ENCODE assay signal across 11 cellular contexts in the genomic region with DNA sequence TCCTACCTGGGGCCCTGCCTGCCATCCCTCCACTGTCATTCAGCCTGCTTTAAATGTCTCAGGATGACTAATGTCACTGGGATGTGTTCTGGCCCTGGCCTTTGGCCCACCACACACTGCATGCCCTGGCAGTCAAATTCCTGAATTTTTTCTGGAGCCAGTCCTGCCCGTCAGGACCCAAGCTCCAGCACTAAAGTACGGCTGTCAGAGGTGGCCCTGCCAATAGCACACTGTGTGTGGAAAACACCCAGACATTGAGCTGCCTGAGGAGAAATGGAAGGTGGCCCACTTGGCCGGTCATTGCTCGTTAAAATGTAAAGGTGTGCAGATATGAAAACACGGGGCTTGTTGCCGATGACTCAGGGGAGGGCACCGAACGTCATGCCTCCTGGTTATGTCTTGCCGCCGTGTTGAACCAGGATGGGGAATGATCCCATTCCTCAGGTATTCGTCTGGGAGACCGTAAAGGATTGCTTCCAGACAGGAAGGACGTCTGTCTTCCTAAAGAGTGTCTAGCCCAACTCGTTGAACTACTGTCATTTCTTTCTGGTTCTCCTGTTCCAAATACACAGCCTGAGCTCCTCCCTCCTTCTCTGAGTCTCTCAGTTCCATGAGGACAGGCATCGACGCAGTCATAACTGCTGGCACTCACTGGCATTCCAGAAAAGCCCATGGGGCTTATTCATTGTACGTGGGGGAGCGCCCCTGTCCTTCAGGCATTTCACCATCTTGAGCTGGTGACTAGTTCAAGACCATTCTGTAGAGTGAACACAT. TPM values are rescaled to one million over a fixed set of nuclear protein-coding genes. Genes with fewer than 3 reads are reported as not detected.
DNase-seq lines count a peak whose midpoint lies in the region; ATAC-seq, FAIRE-seq and TF ChIP-seq lines count a peak whose summit lies in the region.
"Had no signal": no experiment of that assay in that cellular context is flagged by ENCODE, and none has a peak within 500 bp of the region (broad histone marks: within the 10 kb centered on the region; RNA-seq: fewer than 3 reads in every experiment).

No MANE protein-coding gene starts in this region.

- TF ChIP-seq POLR2A in HepG2 (IDR thresholded peaks at IDR 0.05; ENCODE audit: insufficient read depth in 1 of 2, low read depth in 2 of 2, low read length in 2 of 2) = no peak

- ATAC-seq in HepG2 (peak; percentile 46), thoracic aorta (ENCODE audit: insufficient number of reproducible peaks, low FRiP score, low read depth) (peak; percentile 88), HG02798 (IDR thresholded peaks at IDR 0.05; ENCODE audit: poor library complexity, unreplicated experiment) (no peak), HG02763 (IDR thresholded peaks at IDR 0.05; ENCODE audit: unreplicated experiment) (no peak), GM19395 (IDR thresholded peaks at IDR 0.05; ENCODE audit: unreplicated experiment) (no peak), HG02870 (IDR thresholded peaks at IDR 0.05; ENCODE audit: unreplicated experiment) (no peak)
- ATAC-seq: activated T-cell treated with anti-CD3 and anti-CD28 coated beads, Interleukin-2, amount 50 U/mL, for 72 hours had no signal

- H2AFZ ChIP-seq in HepG2 (ENCODE audit: low read length) = no peak overlapping the region

- H3K27me3 ChIP-seq in HepG2 (ENCODE audit: control insufficient read depth in 1 of 2, insufficient read depth in 2 of 2, low read length in 2 of 2) = peaks cover 2 to 41% of the 10 kb centered on the region in 2 experiments; a peak in 2 of 5 replicates
- H3K27me3 ChIP-seq in thoracic aorta (replicated peaks; ENCODE audit: insufficient read depth) = no peaks in the 10 kb centered on the region

- H3K36me3 ChIP-seq in HepG2 (replicated peaks in 1 of 2; ENCODE audit: control insufficient read depth in 1 of 2, insufficient read depth in 2 of 2, low read length in 2 of 2) = no peaks in the 10 kb centered on the region
- H3K36me3 ChIP-seq in thoracic aorta = peaks cover 6% of the 10 kb centered on the region

- CTCF ChIA-PET in HepG2 (lab: Yijun Ruan, JAX; ENCODE audit: low intra/inter-chr PET ratio, low total read pairs) = no interaction called here

- peak; percentile 94 for DNase-seq in HT1080 (ENCODE audit: low read depth)
- DNase-seq in coronary artery (ENCODE audit: low spot score) = peak; percentile 96
- peak; percentile 7 for DNase-seq in HepG2 (ENCODE audit: low spot score)
- peak; percentile 72 for DNase-seq in thoracic aorta (ENCODE audit: low spot score)
- DNase-seq: activated T-cell treated with anti-CD3 and anti-CD28 coated beads, Interleukin-2, amount 50 U/mL, for 72 hours; Karpas-422 had no signal

- H3K9me3 ChIP-seq in HepG2 (ENCODE audit: low read length) (no peaks in the 10 kb centered on the region), thoracic aorta (no peaks in the 10 kb centered on the region)

- intact Hi-C loops in HepG2 (cut with micrococcal nuclease; ENCODE audit: unreplicated experiment) = no loop called here

- H3K27ac ChIP-seq in coronary artery = peak overlapping the region; percentile 89 to 96
- no peak overlapping the region for H3K27ac ChIP-seq in HepG2 (ENCODE audit: extremely low read length, insufficient read depth, low read length)
- peak overlapping the region; percentile 96 for H3K27ac ChIP-seq in thoracic aorta

- no peak overlapping the region for H3K9ac ChIP-seq in HepG2 (ENCODE audit: insufficient read depth, low read depth, low read length)

- BruUV-seq in HepG2 (replicated peaks; lab: Mats Ljungman, UMichigan) = no TSS peak

- TF ChIP-seq EP300 in HepG2 (IDR thresholded peaks at IDR 0.05; ENCODE audit: low read depth in 2 of 2, low read length in 2 of 2) (no peak), HepG2 (CRISPR knock-in tag; IDR thresholded peaks at IDR 0.05; ENCODE audit: borderline replicate concordance) (no peak)

- H3K4me3 ChIP-seq in coronary artery (peak overlapping the region; percentile 54), HepG2 (replicated peaks in 1 of 3; ENCODE audit: insufficient read depth in 1 of 3, low read depth in 2 of 3, low read length in 3 of 3) (no peak overlapping the region), thoracic aorta (peak overlapping the region; percentile 47)

- H3K4me1 ChIP-seq in HepG2 (ENCODE audit: insufficient read depth, low read length) (no peaks in the 10 kb centered on the region), thoracic aorta (ENCODE audit: control insufficient read depth in 1 of 2, low read depth in 2 of 2) (peaks cover 22 to 89% of the 10 kb centered on the region in 2 donors)

- POLR2A ChIA-PET in HepG2 (lab: Yijun Ruan, JAX) = no interaction called here

- TF ChIP-seq CTCF in coronary artery (IDR thresholded peaks at IDR 0.05) = no peak
- no peak for TF ChIP-seq CTCF in HepG2 (CRISPR knock-in tag; IDR thresholded peaks at IDR 0.05)
- no peak for TF ChIP-seq CTCF in thoracic aorta (IDR thresholded peaks at IDR 0.05)

- no peaks in the 10 kb centered on the region for H3K79me2 ChIP-seq in HepG2 (ENCODE audit: insufficient read depth, low read length)

- TF ChIP-seq RAD21 in HepG2 (CRISPR knock-in tag; IDR thresholded peaks at IDR 0.05) = no peak

- H3K4me2 ChIP-seq in HepG2 (ENCODE audit: low read depth, low read length) = no peak overlapping the region

- no peak for FAIRE-seq in HepG2 (lab: Jason Lieb, UNC)
- FAIRE-seq: small intestine had no signal

- in situ Hi-C loops in HepG2 (cut with HindIII; ENCODE audit: extremely low pct_ligation_motif_present, low pct_unique_long_range_greater_than_20kb) = no loop called here

- H4K20me1 ChIP-seq in HepG2 (ENCODE audit: insufficient read depth, low read length) = no peaks in the 10 kb centered on the region

- 27% methylated on average over 9 of the region's 18 CpGs for WGBS in HepG2 (ENCODE audit: low lambda C conversion rate)

TF ChIP-seq in HepG2, 621 proteins besides CTCF, POLR2A, EP300 and RAD21 (continues in another document):
- no peak for TF ChIP-seq THAP11 (CRISPR knock-in tag; IDR thresholded peaks at IDR 0.05)

RNA-seq across cellular contexts. Expression of gene COL4A2, which starts 40.6 kb away (rescaled TPM):
- total RNA-seq in HT1080 (2014; rRNA removed; shearing (Covaris generic)) = 219 and 244 TPM in 2 replicates
- 93.0 and 97.2 TPM in 2 replicates for polyA plus RNA-seq in HT1080 (2015; cell fraction: cytosol; rRNA removed)
- polyA plus RNA-seq in HT1080 (2015; cell fraction: nucleus; rRNA removed) = 1,050 and 1,175 TPM in 2 replicates
- 0.15 and 0.22 TPM in 2 replicates for total RNA-seq in HepG2 (2016; rRNA removed; fragmentation: Illumina TruSeq; extraction: Trizol)
- total RNA-seq in HepG2 (2016; cell fraction: cytosol; rRNA removed; fragmentation: Illumina TruSeq; extraction: Trizol; ENCODE audit: low read depth) = not detected in 2 replicates
- total RNA-seq in HepG2 (2016; cell fraction: insoluble cytoplasmic fraction; rRNA removed; fragmentation: Illumina TruSeq; extraction: Trizol) = 0.15 and 0.35 TPM in 2 replicates
- not detected in 2 replicates for total RNA-seq in HepG2 (2016; cell fraction: membrane; rRNA removed; fragmentation: Illumina TruSeq; extraction: Trizol)
- total RNA-seq in HepG2 (2016; cell fraction: nucleus; rRNA removed; fragmentation: Illumina TruSeq; extraction: Trizol) = 1.3 TPM in 1 of 2 replicates, not detected in the other
- 1.0 and 1.9 TPM in 2 replicates for polyA plus RNA-seq in HepG2 (2011; rRNA removed)
- 0.56 and 1.6 TPM in 2 replicates for polyA plus RNA-seq in HepG2 (2011; cell fraction: cytosol; rRNA removed)
- polyA plus RNA-seq in HepG2 (2011; cell fraction: nucleus; rRNA removed) = 1.2 and 4.2 TPM in 2 replicates
- polyA plus RNA-seq in HepG2 (2012) = 0.25 and 0.92 TPM in 2 replicates
- 0.21 TPM in 1 of 2 replicates, not detected in the other for polyA plus RNA-seq in HepG2 (2016; cell fraction: cytosol; fragmentation: Illumina TruSeq; extraction: Trizol; ENCODE audit: low read depth)
- 0.19 and 0.68 TPM in 2 replicates for polyA plus RNA-seq in HepG2 (2016; cell fraction: insoluble cytoplasmic fraction; fragmentation: Illumina TruSeq; extraction: Trizol; ENCODE audit: low read depth)
- 0.21 and 0.27 TPM in 2 replicates for polyA plus RNA-seq in HepG2 (2016; cell fraction: membrane; fragmentation: Illumina TruSeq; extraction: Trizol; ENCODE audit: low read depth)
- 0.37 TPM in 1 of 2 replicates, not detected in the other for polyA plus RNA-seq in HepG2 (2016; cell fraction: nucleus; fragmentation: Illumina TruSeq; extraction: Trizol; ENCODE audit: insufficient read depth, low read depth)
- 3.0 and 8.4 TPM in 2 replicates for polyA minus RNA-seq in HepG2 (2011; rRNA and poly(A)+ RNA removed; ENCODE audit: low replicate concordance)
- polyA minus RNA-seq in HepG2 (2011; cell fraction: cytosol; rRNA and poly(A)+ RNA removed) = 0.97 and 1.9 TPM in 2 replicates
- polyA minus RNA-seq in HepG2 (2011; cell fraction: nucleus; rRNA and poly(A)+ RNA removed) = 0.75 and 1.4 TPM in 2 replicates
- total RNA-seq in thoracic aorta = 1,000 to 10,000 TPM in 1 of 2 donors, 100 to 1,000 TPM in 1; 999 to 1,135 TPM
- total RNA-seq: activated T-cell treated with anti-CD3 and anti-CD28 coated beads, Interleukin-2, amount 50 U/mL, for 72 hours had no signal

RNA-seq across cellular contexts. Expression of gene COL4A1, which starts 40.8 kb away (rescaled TPM):
- total RNA-seq in HT1080 (2014; rRNA removed; shearing (Covaris generic)) = 146 and 150 TPM in 2 replicates
- 99.2 and 107 TPM in 2 replicates for polyA plus RNA-seq in HT1080 (2015; cell fraction: cytosol; rRNA removed)
- 764 and 863 TPM in 2 replicates for polyA plus RNA-seq in HT1080 (2015; cell fraction: nucleus; rRNA removed)
- not detected in 2 replicates for total RNA-seq in HepG2 (2016; rRNA removed; fragmentation: Illumina TruSeq; extraction: Trizol)
- total RNA-seq in HepG2 (2016; cell fraction: cytosol; rRNA removed; fragmentation: Illumina TruSeq; extraction: Trizol; ENCODE audit: low read depth) = not detected in 2 replicates
- total RNA-seq in HepG2 (2016; cell fraction: insoluble cytoplasmic fraction; rRNA removed; fragmentation: Illumina TruSeq; extraction: Trizol) = not detected in 2 replicates
- total RNA-seq in HepG2 (2016; cell fraction: membrane; rRNA removed; fragmentation: Illumina TruSeq; extraction: Trizol) = not detected in 2 replicates
- total RNA-seq in HepG2 (2016; cell fraction: nucleus; rRNA removed; fragmentation: Illumina TruSeq; extraction: Trizol) = not detected in 2 replicates
- polyA plus RNA-seq in HepG2 (2011; rRNA removed) = 0.03 TPM in 1 of 2 replicates, not detected in the other
- polyA plus RNA-seq in HepG2 (2011; cell fraction: cytosol; rRNA removed) = not detected in 2 replicates
- polyA plus RNA-seq in HepG2 (2011; cell fraction: nucleus; rRNA removed) = 0.05 TPM in 1 of 2 replicates, not detected in the other
- polyA plus RNA-seq in HepG2 (2012) = not detected in 2 replicates
- polyA plus RNA-seq in HepG2 (2016; cell fraction: cytosol; fragmentation: Illumina TruSeq; extraction: Trizol; ENCODE audit: low read depth) = not detected in 2 replicates
- polyA plus RNA-seq in HepG2 (2016; cell fraction: insoluble cytoplasmic fraction; fragmentation: Illumina TruSeq; extraction: Trizol; ENCODE audit: low read depth) = not detected in 2 replicates
- not detected in 2 replicates for polyA plus RNA-seq in HepG2 (2016; cell fraction: membrane; fragmentation: Illumina TruSeq; extraction: Trizol; ENCODE audit: low read depth)
- polyA plus RNA-seq in HepG2 (2016; cell fraction: nucleus; fragmentation: Illumina TruSeq; extraction: Trizol; ENCODE audit: insufficient read depth, low read depth) = not detected in 2 replicates
- polyA minus RNA-seq in HepG2 (2011; rRNA and poly(A)+ RNA removed; ENCODE audit: low replicate concordance) = 10.2 TPM in 1 of 2 replicates, not detected in the other
- polyA minus RNA-seq in HepG2 (2011; cell fraction: cytosol; rRNA and poly(A)+ RNA removed) = not detected in 2 replicates
- polyA minus RNA-seq in HepG2 (2011; cell fraction: nucleus; rRNA and poly(A)+ RNA removed) = 0.13 TPM in 1 of 2 replicates, not detected in the other
- 100 to 1,000 TPM; 505 to 852 TPM for total RNA-seq in thoracic aorta

Comparison
In these comparisons a context has a peak if more than half of its experiments do, and no peak if none do; other contexts are left out.
1. DNase-seq: peak in every context shown above with its lines; median percentile 96 in coronary artery; 94 in HT1080; 72 in thoracic aorta; 7 in HepG2.
2. H3K4me3 ChIP-seq: peak in coronary artery (single experiment) and thoracic aorta (single experiment); none in HepG2 (0 of 3).
3. ATAC-seq: peak in HepG2 (single experiment) and thoracic aorta (single experiment); none in HG02798 (single experiment), HG02763 (single experiment), GM19395 (single experiment) and HG02870 (single experiment).
4. RNA of gene COL4A2, which starts 40.6 kb away (total RNA-seq): 999 to 1,135 TPM in thoracic aorta and 219 to 244 TPM in HT1080; 0.15 to 1.3 TPM in HepG2; every median in the first group is over 10 times any median in the second.
5. RNA of gene COL4A1, which starts 40.8 kb away (total RNA-seq): 505 to 852 TPM in thoracic aorta and 146 to 150 TPM in HT1080; not detected in HepG2; every median in the first group is over 100 times any median in the second.